ENCODE assay signal across 31 cellular contexts in the genomic region with DNA sequence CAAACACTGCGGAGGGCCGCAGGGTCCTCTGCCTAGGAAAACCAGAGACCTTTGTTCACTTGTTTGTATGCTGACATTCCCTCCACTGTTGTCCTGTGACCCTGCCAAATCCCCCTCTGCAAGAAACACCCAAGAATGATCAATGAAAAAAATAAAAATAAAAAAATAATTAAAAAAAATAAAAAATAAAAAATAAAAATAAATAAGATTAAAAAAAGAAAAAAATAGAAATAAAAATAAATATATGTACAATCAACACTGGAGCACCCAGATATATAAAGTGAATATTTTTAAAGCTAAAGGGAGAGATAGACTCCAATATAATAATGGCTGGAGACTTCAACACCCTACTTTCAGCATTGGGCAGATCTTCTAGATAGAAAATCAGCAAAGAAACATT.
"Had no signal": no experiment of that assay in that cellular context is flagged by ENCODE, and none has a peak within 500 bp of the region (broad histone marks: within the 10 kb centered on the region; RNA-seq: fewer than 3 reads in every experiment).

No MANE protein-coding gene starts in this region.

- DNase-seq: activated B cell treated with CpG ODN at 0.5 μM for 24 hours; activated CD4-positive, alpha-beta memory T cell treated with anti-CD3 and anti-CD28 coated beads for 36 hours; activated CD4-positive, alpha-beta T cell treated with anti-CD3 and anti-CD28 coated beads, Interleukin-2, amount 10 ng/mL, durations not matched to agents 24 days and 14 days; activated CD8-positive, alpha-beta memory T cell treated with anti-CD3 and anti-CD28 coated beads, Interleukin-2, amount 10 ng/mL, durations not matched to agents 7 days and 5 days; activated CD8-positive, alpha-beta memory T cell treated with anti-CD3 and anti-CD28 coated beads, Interleukin-2, amount 50 U/mL, for 4 hours; activated CD8-positive, alpha-beta T cell treated with anti-CD3 and anti-CD28 coated beads, Interleukin-2, amount 10 ng/mL, durations not matched to agents 7 days and 5 days; activated effector memory CD4-positive, alpha-beta T cell treated with Interleukin-2 at 50 U/mL for 16 hours; activated gamma-delta T cell treated with Interleukin-2 at 50 U/mL for 16 hours; activated naive CD4-positive, alpha-beta T cell treated with anti-CD3 and anti-CD28 coated beads, Interleukin-2, amount 50 U/mL, for 16 hours; activated naive CD4-positive, alpha-beta T cell treated with Interleukin-2 at 50 U/mL for 16 hours; activated T-cell treated with anti-CD3 and anti-CD28 coated beads, Interleukin-2, amount 50 U/mL, for 24 hours; amniotic stem cell; anterior cingulate cortex; brain microvascular endothelial cell; cortex of kidney; dermis blood vessel endothelial cell; effector CD4-positive, alpha-beta T cell; effector memory CD8-positive, alpha-beta T cell; esophagus squamous epithelium; foreskin melanocyte; heart left ventricle; T-helper 2 cell had no signal

- H3K9me3 ChIP-seq: esophagus squamous epithelium had no signal

- H3K4me3 Mint-ChIP-seq: activated B cell treated with CpG ODN at 0.5 μM for 24 hours; activated CD4-positive, alpha-beta memory T cell treated with anti-CD3 and anti-CD28 coated beads for 36 hours; activated CD4-positive, alpha-beta T cell treated with anti-CD3 and anti-CD28 coated beads, Interleukin-2, amount 10 ng/mL, durations not matched to agents 24 days and 14 days; activated CD8-positive, alpha-beta memory T cell treated with anti-CD3 and anti-CD28 coated beads, Interleukin-2, amount 10 ng/mL, durations not matched to agents 7 days and 5 days; activated CD8-positive, alpha-beta T cell treated with anti-CD3 and anti-CD28 coated beads, Interleukin-2, amount 10 ng/mL, durations not matched to agents 7 days and 5 days; activated naive CD8-positive, alpha-beta T cell; activated T-cell treated with anti-CD3 and anti-CD28 coated beads, Interleukin-2, amount 50 U/mL, for 24 hours; activated T-helper 17 cell treated with anti-CD3 and anti-CD28 coated beads, Interleukin-2, amount 50 U/mL, for 72 hours; central memory CD8-positive, alpha-beta T cell; effector memory CD8-positive, alpha-beta T cell had no signal

- H3K27ac ChIP-seq: brain microvascular endothelial cell, epithelial cell of prostate, esophagus squamous epithelium, heart left ventricle, VCaP had no signal

- FAIRE-seq: astrocyte, bronchial epithelial cell, endothelial cell of umbilical vein had no signal

- H3K9me3 Mint-ChIP-seq: activated B cell treated with CpG ODN at 0.5 μM for 24 hours; activated CD4-positive, alpha-beta memory T cell treated with anti-CD3 and anti-CD28 coated beads for 36 hours; activated CD4-positive, alpha-beta T cell treated with anti-CD3 and anti-CD28 coated beads, Interleukin-2, amount 10 ng/mL, durations not matched to agents 24 days and 14 days; activated T-cell treated with anti-CD3 and anti-CD28 coated beads, Interleukin-2, amount 50 U/mL, for 24 hours; activated T-helper 17 cell treated with anti-CD3 and anti-CD28 coated beads, Interleukin-2, amount 50 U/mL, for 72 hours; central memory CD8-positive, alpha-beta T cell; effector memory CD8-positive, alpha-beta T cell had no signal

- H3K4me3 ChIP-seq: esophagus squamous epithelium, heart left ventricle had no signal

- H3K36me3 Mint-ChIP-seq: activated CD4-positive, alpha-beta memory T cell treated with anti-CD3 and anti-CD28 coated beads for 36 hours; activated CD8-positive, alpha-beta memory T cell treated with anti-CD3 and anti-CD28 coated beads, Interleukin-2, amount 10 ng/mL, durations not matched to agents 7 days and 5 days; activated naive CD8-positive, alpha-beta T cell had no signal

- H3K36me3 ChIP-seq: brain microvascular endothelial cell, esophagus squamous epithelium, heart left ventricle had no signal

- H3K27me3 Mint-ChIP-seq: activated B cell treated with CpG ODN at 0.5 μM for 24 hours; activated naive CD8-positive, alpha-beta T cell had no signal

- H3K4me1 Mint-ChIP-seq: activated CD4-positive, alpha-beta T cell treated with anti-CD3 and anti-CD28 coated beads, Interleukin-2, amount 10 ng/mL, durations not matched to agents 24 days and 14 days; activated CD8-positive, alpha-beta memory T cell treated with anti-CD3 and anti-CD28 coated beads, Interleukin-2, amount 10 ng/mL, durations not matched to agents 7 days and 5 days; central memory CD8-positive, alpha-beta T cell had no signal

- ATAC-seq: activated CD4-positive, CD25-positive, alpha-beta regulatory T cell treated with anti-CD3 and anti-CD28 coated beads, Interleukin-2, amount 50 U/mL, for 24 hours; activated CD8-positive, alpha-beta memory T cell treated with anti-CD3 and anti-CD28 coated beads, Interleukin-2, amount 10 ng/mL, durations not matched to agents 7 days and 5 days; activated CD8-positive, alpha-beta T cell treated with anti-CD3 and anti-CD28 coated beads, Interleukin-2, amount 10 ng/mL, durations not matched to agents 7 days and 5 days; activated T-helper 17 cell treated with anti-CD3 and anti-CD28 coated beads, Interleukin-2, amount 50 U/mL, for 72 hours; effector memory CD8-positive, alpha-beta T cell; heart left ventricle had no signal

- H3K4me1 ChIP-seq: esophagus squamous epithelium had no signal

- H3K27ac Mint-ChIP-seq: activated B cell treated with CpG ODN at 0.5 μM for 24 hours; activated CD4-positive, alpha-beta memory T cell treated with anti-CD3 and anti-CD28 coated beads for 36 hours; activated CD4-positive, alpha-beta T cell treated with anti-CD3 and anti-CD28 coated beads, Interleukin-2, amount 10 ng/mL, durations not matched to agents 24 days and 14 days; activated CD8-positive, alpha-beta memory T cell treated with anti-CD3 and anti-CD28 coated beads, Interleukin-2, amount 10 ng/mL, durations not matched to agents 7 days and 5 days; activated CD8-positive, alpha-beta T cell treated with anti-CD3 and anti-CD28 coated beads, Interleukin-2, amount 10 ng/mL, durations not matched to agents 7 days and 5 days; activated naive CD8-positive, alpha-beta T cell; activated T-cell treated with anti-CD3 and anti-CD28 coated beads, Interleukin-2, amount 50 U/mL, for 24 hours; activated T-helper 17 cell treated with anti-CD3 and anti-CD28 coated beads, Interleukin-2, amount 50 U/mL, for 72 hours; effector memory CD8-positive, alpha-beta T cell had no signal
